ENCODE assay signal across 9 cellular contexts in the genomic region with DNA sequence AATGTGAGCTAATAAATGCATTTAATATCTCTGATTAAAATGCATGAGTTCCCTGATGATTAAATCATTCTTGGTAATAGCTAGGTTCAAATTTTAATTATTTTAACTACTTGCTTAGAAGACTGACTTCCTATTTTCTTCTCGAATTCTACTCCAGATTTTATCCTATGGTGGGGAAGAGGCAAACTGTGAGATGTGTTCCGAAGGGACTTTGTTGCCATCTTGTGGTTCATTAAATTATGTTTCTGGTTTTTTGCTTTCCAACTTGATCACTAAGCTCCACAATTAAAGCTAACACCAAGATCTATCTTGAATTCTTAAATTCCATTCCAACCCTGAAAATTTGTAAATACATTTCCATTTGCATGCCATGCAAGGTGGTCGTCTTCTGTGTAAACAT.
DNase-seq lines count a peak whose midpoint lies in the region; ATAC-seq and TF ChIP-seq lines count a peak whose summit lies in the region.
"Had no signal": no experiment of that assay in that cellular context is flagged by ENCODE, and none has a peak within 500 bp of the region (broad histone marks: within the 10 kb centered on the region; RNA-seq: fewer than 3 reads in every experiment).

No MANE protein-coding gene starts in this region.

- no peaks in the 10 kb centered on the region for H4K20me1 ChIP-seq in smooth muscle cell (ENCODE audit: low read depth)

- no peaks in the 10 kb centered on the region for H3K79me2 ChIP-seq in smooth muscle cell (ENCODE audit: low read depth)

- peak; percentile 6 for DNase-seq in SKM-1 (lab: John Stamatoyannopoulos, UW; ENCODE audit: unreplicated experiment)
- DNase-seq in SKM-1 treated with dmso at 0.1 percent for 144 hours (lab: John Stamatoyannopoulos, UW; ENCODE audit: unreplicated experiment), result no peak
- DNase-seq in NT2/D1 (ENCODE audit: low read depth, low spot score), result peak; percentile 27
- DNase-seq in erythroblast (lab: John Stamatoyannopoulos, UW), result peak; percentile 5 to 11
- no peak for DNase-seq in smooth muscle cell (lab: John Stamatoyannopoulos, UW; ENCODE audit: unreplicated experiment)
- DNase-seq in activated naive CD4-positive, alpha-beta T cell treated with Interleukin-2 at 50 U/mL for 16 hours, result no peak
- no peak for DNase-seq in stimulated activated CD4-positive, alpha-beta T cell treated with anti-CD3 and anti-CD28 coated beads, Interleukin-1b, Interleukin-23, amount 100 ng/mL, for 48 hours
- DNase-seq: stimulated activated naive CD4-positive, alpha-beta T cell had no signal

- ATAC-seq in HG02759 (IDR thresholded peaks at IDR 0.05; ENCODE audit: unreplicated experiment), result no peak

- H3K4me2 ChIP-seq in smooth muscle cell, result no peak overlapping the region

- no peaks in the 10 kb centered on the region for H3K27me3 ChIP-seq in NT2/D1 (ENCODE audit: insufficient read depth, insufficient read length)
- H3K27me3 ChIP-seq in smooth muscle cell (ENCODE audit: low read depth), result no peaks in the 10 kb centered on the region

- no peaks in the 10 kb centered on the region for H3F3A ChIP-seq in smooth muscle cell (ENCODE audit: low read depth)

- TF ChIP-seq CTCF in smooth muscle cell (IDR thresholded peaks at IDR 0.05; ENCODE audit: borderline replicate concordance, insufficient read depth, poor library complexity, severe bottlenecking), result peak; percentile 39

- H3K9me3 ChIP-seq in NT2/D1 (ENCODE audit: insufficient read depth, low read length), result no peaks in the 10 kb centered on the region
- no peaks in the 10 kb centered on the region for H3K9me3 ChIP-seq in smooth muscle cell (replicated peaks; ENCODE audit: low read depth)

- H3K27ac ChIP-seq in smooth muscle cell (ENCODE audit: low read depth), result no peak overlapping the region

- no peaks in the 10 kb centered on the region for H3K36me3 ChIP-seq in NT2/D1 (ENCODE audit: insufficient read depth, insufficient read length, low read length)
- no peaks in the 10 kb centered on the region for H3K36me3 ChIP-seq in smooth muscle cell (ENCODE audit: low read depth)

- H3K4me1 ChIP-seq in NT2/D1 (ENCODE audit: insufficient read depth, insufficient read length), result no peaks in the 10 kb centered on the region
- H3K4me1 ChIP-seq in smooth muscle cell (ENCODE audit: low read depth), result no peaks in the 10 kb centered on the region

- H2AFZ ChIP-seq in smooth muscle cell (ENCODE audit: low read depth), result peak overlapping the region; percentile 5

- TF ChIP-seq POLR2A in erythroblast (IDR thresholded peaks at IDR 0.05; ENCODE audit: low read length), result no peak

- H3K4me3 ChIP-seq in NT2/D1 (ENCODE audit: insufficient read length, low read depth), result no peak overlapping the region
- H3K4me3 ChIP-seq in smooth muscle cell, result no peak overlapping the region

- H3K9ac ChIP-seq in NT2/D1 (ENCODE audit: insufficient read length, low read depth) (no peak overlapping the region), smooth muscle cell (ENCODE audit: low read depth) (no peak overlapping the region)

- WGBS in smooth muscle cell (ENCODE audit: low lambda C conversion rate), result 16% methylated on average over 3 of the region's 3 CpGs

Comparison
In these comparisons a context has a peak if more than half of its experiments do, and no peak if none do; other contexts are left out.
1. DNase-seq: peak in SKM-1 (single experiment), NT2/D1 (single experiment) and erythroblast (2 of 2); none in SKM-1 treated with dmso at 0.1 percent for 144 hours (single experiment), smooth muscle cell (single experiment), activated naive CD4-positive, alpha-beta T cell treated with Interleukin-2 at 50 U/mL for 16 hours (single experiment) and stimulated activated CD4-positive, alpha-beta T cell treated with anti-CD3 and anti-CD28 coated beads, Interleukin-1b, Interleukin-23, amount 100 ng/mL, for 48 hours (single experiment).